In the genomic region with DNA sequence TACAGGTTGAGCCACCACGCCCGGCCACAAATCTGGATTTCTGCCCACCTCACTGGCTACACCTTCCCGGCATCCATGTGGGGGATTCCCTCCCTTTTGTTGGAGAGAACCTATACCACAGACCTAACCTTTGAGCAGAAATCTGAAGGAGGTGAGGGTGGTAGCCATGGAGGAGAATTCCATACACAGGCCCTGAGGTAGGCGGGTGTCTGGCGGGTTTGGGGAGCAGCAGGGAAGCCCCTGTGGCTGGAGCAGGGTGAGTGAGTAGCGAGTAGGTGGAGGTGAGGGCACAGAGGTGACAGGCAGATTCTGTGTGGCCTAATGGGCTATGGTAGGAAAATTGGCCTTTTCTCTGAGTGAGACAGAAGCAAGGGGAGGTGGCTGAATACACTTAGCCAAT, we compare ENCODE assay signal across 1 cellular context.
TF ChIP-seq lines count a peak whose summit lies in the region.

No MANE protein-coding gene starts in this region.

TF ChIP-seq in K562, 482 proteins besides CTCF, POLR2A, EP300 and RAD21:
- TF ChIP-seq MAFG (tag; conservative IDR thresholded peaks at IDR 0.05), result no peak
- TF ChIP-seq, protein P1, sequence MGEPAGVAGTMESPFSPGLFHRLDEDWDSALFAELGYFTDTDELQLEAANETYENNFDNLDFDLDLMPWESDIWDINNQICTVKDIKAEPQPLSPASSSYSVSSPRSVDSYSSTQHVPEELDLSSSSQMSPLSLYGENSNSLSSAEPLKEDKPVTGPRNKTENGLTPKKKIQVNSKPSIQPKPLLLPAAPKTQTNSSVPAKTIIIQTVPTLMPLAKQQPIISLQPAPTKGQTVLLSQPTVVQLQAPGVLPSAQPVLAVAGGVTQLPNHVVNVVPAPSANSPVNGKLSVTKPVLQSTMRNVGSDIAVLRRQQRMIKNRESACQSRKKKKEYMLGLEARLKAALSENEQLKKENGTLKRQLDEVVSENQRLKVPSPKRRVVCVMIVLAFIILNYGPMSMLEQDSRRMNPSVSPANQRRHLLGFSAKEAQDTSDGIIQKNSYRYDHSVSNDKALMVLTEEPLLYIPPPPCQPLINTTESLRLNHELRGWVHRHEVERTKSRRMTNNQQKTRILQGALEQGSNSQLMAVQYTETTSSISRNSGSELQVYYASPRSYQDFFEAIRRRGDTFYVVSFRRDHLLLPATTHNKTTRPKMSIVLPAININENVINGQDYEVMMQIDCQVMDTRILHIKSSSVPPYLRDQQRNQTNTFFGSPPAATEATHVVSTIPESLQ (CRISPR knock-in tag; IDR thresholded peaks at IDR 0.05), result no peak
- no peak for TF ChIP-seq ZNF830 (CRISPR knock-in tag; IDR thresholded peaks at IDR 0.05)
- TF ChIP-seq SAFB (IDR thresholded peaks at IDR 0.05; ENCODE audit: borderline replicate concordance, low read depth, low read length), result no peak
- 0 out of 2 replicates have a peak, but pooled peaks have one; percentile 17 for TF ChIP-seq SUPT5H (IDR thresholded peaks at IDR 0.05)
- TF ChIP-seq EP400 (IDR thresholded peaks at IDR 0.05), result no peak
- TF ChIP-seq, protein P2, sequence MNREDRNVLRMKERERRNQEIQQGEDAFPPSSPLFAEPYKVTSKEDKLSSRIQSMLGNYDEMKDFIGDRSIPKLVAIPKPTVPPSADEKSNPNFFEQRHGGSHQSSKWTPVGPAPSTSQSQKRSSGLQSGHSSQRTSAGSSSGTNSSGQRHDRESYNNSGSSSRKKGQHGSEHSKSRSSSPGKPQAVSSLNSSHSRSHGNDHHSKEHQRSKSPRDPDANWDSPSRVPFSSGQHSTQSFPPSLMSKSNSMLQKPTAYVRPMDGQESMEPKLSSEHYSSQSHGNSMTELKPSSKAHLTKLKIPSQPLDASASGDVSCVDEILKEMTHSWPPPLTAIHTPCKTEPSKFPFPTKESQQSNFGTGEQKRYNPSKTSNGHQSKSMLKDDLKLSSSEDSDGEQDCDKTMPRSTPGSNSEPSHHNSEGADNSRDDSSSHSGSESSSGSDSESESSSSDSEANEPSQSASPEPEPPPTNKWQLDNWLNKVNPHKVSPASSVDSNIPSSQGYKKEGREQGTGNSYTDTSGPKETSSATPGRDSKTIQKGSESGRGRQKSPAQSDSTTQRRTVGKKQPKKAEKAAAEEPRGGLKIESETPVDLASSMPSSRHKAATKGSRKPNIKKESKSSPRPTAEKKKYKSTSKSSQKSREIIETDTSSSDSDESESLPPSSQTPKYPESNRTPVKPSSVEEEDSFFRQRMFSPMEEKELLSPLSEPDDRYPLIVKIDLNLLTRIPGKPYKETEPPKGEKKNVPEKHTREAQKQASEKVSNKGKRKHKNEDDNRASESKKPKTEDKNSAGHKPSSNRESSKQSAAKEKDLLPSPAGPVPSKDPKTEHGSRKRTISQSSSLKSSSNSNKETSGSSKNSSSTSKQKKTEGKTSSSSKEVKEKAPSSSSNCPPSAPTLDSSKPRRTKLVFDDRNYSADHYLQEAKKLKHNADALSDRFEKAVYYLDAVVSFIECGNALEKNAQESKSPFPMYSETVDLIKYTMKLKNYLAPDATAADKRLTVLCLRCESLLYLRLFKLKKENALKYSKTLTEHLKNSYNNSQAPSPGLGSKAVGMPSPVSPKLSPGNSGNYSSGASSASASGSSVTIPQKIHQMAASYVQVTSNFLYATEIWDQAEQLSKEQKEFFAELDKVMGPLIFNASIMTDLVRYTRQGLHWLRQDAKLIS (CRISPR knock-in tag; IDR thresholded peaks at IDR 0.05), result no peak
- no peak for TF ChIP-seq EZH2 (IDR thresholded peaks at IDR 0.05; ENCODE audit: borderline replicate concordance, low read depth, low read length)
- TF ChIP-seq TRIM25 (IDR thresholded peaks at IDR 0.05; ENCODE audit: borderline replicate concordance), result no peak
- no peak for TF ChIP-seq PHB (CRISPR knock-in tag; IDR thresholded peaks at IDR 0.05)
- no peak for TF ChIP-seq TAF15 (IDR thresholded peaks at IDR 0.05; ENCODE audit: low read depth, low read length)
- TF ChIP-seq, protein P3, sequence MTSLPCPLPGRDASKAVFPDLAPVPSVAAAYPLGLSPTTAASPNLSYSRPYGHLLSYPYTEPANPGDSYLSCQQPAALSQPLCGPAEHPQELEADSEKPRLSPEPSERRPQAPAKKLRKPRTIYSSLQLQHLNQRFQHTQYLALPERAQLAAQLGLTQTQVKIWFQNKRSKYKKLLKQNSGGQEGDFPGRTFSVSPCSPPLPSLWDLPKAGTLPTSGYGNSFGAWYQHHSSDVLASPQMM (CRISPR knock-in tag; IDR thresholded peaks at IDR 0.05), result no peak
- TF ChIP-seq KDM5B (IDR thresholded peaks at IDR 0.05; ENCODE audit: insufficient replicate concordance, low read depth, low read length), result no peak
- no peak for TF ChIP-seq CBX3 (IDR thresholded peaks at IDR 0.05; ENCODE audit: borderline replicate concordance in 1 of 2, low read length in 2 of 2)
- peak; percentile 16; the same call in 1 of the 2 replicates for TF ChIP-seq RBFOX2 (IDR thresholded peaks at IDR 0.05; ENCODE audit: low read depth, low read length)
- no peak for TF ChIP-seq ILK (tag; IDR thresholded peaks at IDR 0.05; ENCODE audit: borderline replicate concordance, low read depth)
- TF ChIP-seq SNRNP70 (optimal IDR thresholded peaks at IDR 0.05; ENCODE audit: low read depth, low read length), result no peak
TF ChIP-seq in K562: peak in this region for 2.
